12 cellular contexts compared by ENCODE assay signal in the genomic region with DNA sequence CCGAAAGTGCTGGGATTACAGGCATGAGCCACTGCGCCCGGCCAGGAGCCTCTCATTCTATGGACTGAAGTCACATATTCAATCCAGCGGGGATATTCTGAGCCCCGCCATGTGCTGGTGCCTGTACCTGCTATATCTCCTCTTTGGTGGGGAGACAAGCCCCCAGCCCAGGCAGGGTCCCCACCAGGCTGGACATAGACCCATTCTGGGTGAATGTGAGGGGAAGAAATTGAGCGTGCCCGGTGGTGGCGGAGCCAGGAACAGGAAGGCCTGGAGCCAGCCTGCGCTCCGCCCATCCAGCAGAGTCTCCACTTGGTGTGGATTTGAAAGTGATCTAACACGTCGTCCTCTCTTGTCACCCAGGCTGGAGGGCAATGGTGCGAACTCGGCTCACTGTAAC.
"Had no signal": no experiment of that assay in that cellular context is flagged by ENCODE, and none has a peak within 500 bp of the region (broad histone marks: within the 10 kb centered on the region; RNA-seq: fewer than 3 reads in every experiment).

No MANE protein-coding gene starts in this region.

- ATAC-seq: activated T-helper 17 cell treated with anti-CD3 and anti-CD28 coated beads, Interleukin-2, amount 50 U/mL, for 72 hours; pancreas; stimulated activated effector memory CD8-positive, alpha-beta T cell treated with anti-CD3 and anti-CD28 coated beads, Interleukin-12 subunit alpha, Interleukin-12 subunit beta, amount 100 ng/mL, for 72 hours had no signal

- H3K4me3 ChIP-seq: neural progenitor cell, pancreas, thyroid gland had no signal

- H3K4me1 ChIP-seq: neural progenitor cell, pancreas had no signal

- DNase-seq: activated B cell treated with CpG ODN at 0.5 μM for 24 hours; activated CD4-positive, alpha-beta T cell treated with anti-CD3 and anti-CD28 coated beads, Interleukin-2, amount 10 ng/mL, durations not matched to agents 7 days and 5 days; amniotic stem cell; erythroblast; naive B cell; pancreas; thyroid gland had no signal

- H3K9ac ChIP-seq: neural progenitor cell had no signal

- H3K36me3 ChIP-seq: neural progenitor cell, pancreas, thyroid gland had no signal

- H3K27ac ChIP-seq: neural progenitor cell, pancreas, thyroid gland had no signal

- H3K27me3 ChIP-seq: neural progenitor cell, pancreas, thyroid gland had no signal

- H3K27me3 Mint-ChIP-seq: activated B cell treated with CpG ODN at 0.5 μM for 24 hours; activated CD4-positive, alpha-beta T cell treated with anti-CD3 and anti-CD28 coated beads, Interleukin-2, amount 10 ng/mL, durations not matched to agents 7 days and 5 days; activated naive CD4-positive, alpha-beta T cell treated with anti-CD3 and anti-CD28 coated beads, Interleukin-2, amount 50 U/mL, for 24 hours; activated T-helper 17 cell treated with anti-CD3 and anti-CD28 coated beads, Interleukin-2, amount 50 U/mL, for 72 hours; naive B cell had no signal

- H3K9me3 Mint-ChIP-seq: activated B cell treated with CpG ODN at 0.5 μM for 24 hours; activated CD4-positive, alpha-beta T cell treated with anti-CD3 and anti-CD28 coated beads, Interleukin-2, amount 10 ng/mL, durations not matched to agents 7 days and 5 days; activated naive CD4-positive, alpha-beta T cell treated with anti-CD3 and anti-CD28 coated beads, Interleukin-2, amount 50 U/mL, for 24 hours; activated T-helper 17 cell treated with anti-CD3 and anti-CD28 coated beads, Interleukin-2, amount 50 U/mL, for 72 hours; naive B cell; neural progenitor cell; stimulated activated effector memory CD8-positive, alpha-beta T cell treated with anti-CD3 and anti-CD28 coated beads, Interleukin-12 subunit alpha, Interleukin-12 subunit beta, amount 100 ng/mL, for 72 hours; T-helper 2 cell treated with Interferon-gamma antibody and Interleukin-4, amounts not matched to agents 5 μg/mL and 100 μg/mL, for 36 hours had no signal

- H3K9me3 ChIP-seq: pancreas, thyroid gland had no signal

- H3K36me3 Mint-ChIP-seq: activated naive CD4-positive, alpha-beta T cell treated with anti-CD3 and anti-CD28 coated beads, Interleukin-2, amount 50 U/mL, for 24 hours; naive B cell had no signal

- H2AFZ ChIP-seq: neural progenitor cell had no signal

- H3K4me2 ChIP-seq: neural progenitor cell had no signal

- H3K27ac Mint-ChIP-seq: activated B cell treated with CpG ODN at 0.5 μM for 24 hours; activated CD4-positive, alpha-beta T cell treated with anti-CD3 and anti-CD28 coated beads, Interleukin-2, amount 10 ng/mL, durations not matched to agents 7 days and 5 days; activated naive CD4-positive, alpha-beta T cell treated with anti-CD3 and anti-CD28 coated beads, Interleukin-2, amount 50 U/mL, for 24 hours; activated T-helper 17 cell treated with anti-CD3 and anti-CD28 coated beads, Interleukin-2, amount 50 U/mL, for 72 hours; neural progenitor cell; stimulated activated effector memory CD8-positive, alpha-beta T cell treated with anti-CD3 and anti-CD28 coated beads, Interleukin-12 subunit alpha, Interleukin-12 subunit beta, amount 100 ng/mL, for 72 hours; T-helper 2 cell treated with Interferon-gamma antibody and Interleukin-4, amounts not matched to agents 5 μg/mL and 100 μg/mL, for 36 hours had no signal

- H3K4me1 Mint-ChIP-seq: activated B cell treated with CpG ODN at 0.5 μM for 24 hours; activated CD4-positive, alpha-beta T cell treated with anti-CD3 and anti-CD28 coated beads, Interleukin-2, amount 10 ng/mL, durations not matched to agents 7 days and 5 days; activated naive CD4-positive, alpha-beta T cell treated with anti-CD3 and anti-CD28 coated beads, Interleukin-2, amount 50 U/mL, for 24 hours; activated T-helper 17 cell treated with anti-CD3 and anti-CD28 coated beads, Interleukin-2, amount 50 U/mL, for 72 hours; stimulated activated effector memory CD8-positive, alpha-beta T cell treated with anti-CD3 and anti-CD28 coated beads, Interleukin-12 subunit alpha, Interleukin-12 subunit beta, amount 100 ng/mL, for 72 hours had no signal

- H3K4me3 Mint-ChIP-seq: activated B cell treated with CpG ODN at 0.5 μM for 24 hours; activated CD4-positive, alpha-beta T cell treated with anti-CD3 and anti-CD28 coated beads, Interleukin-2, amount 10 ng/mL, durations not matched to agents 7 days and 5 days; activated naive CD4-positive, alpha-beta T cell treated with anti-CD3 and anti-CD28 coated beads, Interleukin-2, amount 50 U/mL, for 24 hours; activated T-helper 17 cell treated with anti-CD3 and anti-CD28 coated beads, Interleukin-2, amount 50 U/mL, for 72 hours; naive B cell; neural progenitor cell; stimulated activated effector memory CD8-positive, alpha-beta T cell treated with anti-CD3 and anti-CD28 coated beads, Interleukin-12 subunit alpha, Interleukin-12 subunit beta, amount 100 ng/mL, for 72 hours; T-helper 2 cell treated with Interferon-gamma antibody and Interleukin-4, amounts not matched to agents 5 μg/mL and 100 μg/mL, for 36 hours had no signal
